ENCODE assay signal across 25 cellular contexts in the genomic region with DNA sequence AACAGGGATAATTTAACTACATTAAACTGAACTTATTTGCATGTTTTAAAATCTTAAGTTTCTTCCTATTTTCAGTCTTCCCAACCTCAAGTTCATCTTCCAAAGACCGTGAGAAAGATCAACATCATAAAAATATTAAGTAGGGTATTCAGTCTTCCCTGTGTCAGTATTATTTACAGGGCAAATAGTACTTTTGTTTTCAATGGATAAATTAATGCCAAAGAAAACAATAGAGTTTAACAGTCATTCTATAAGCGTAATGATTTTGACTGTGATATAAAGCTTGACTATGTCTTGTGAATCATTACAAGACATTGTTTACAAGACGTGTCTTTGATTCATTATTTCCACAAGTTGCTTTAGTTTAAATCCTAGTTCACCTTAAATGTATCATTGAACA. TPM values are rescaled to one million over a fixed set of nuclear protein-coding genes. Genes with fewer than 3 reads are reported as not detected.
"Had no signal": no experiment of that assay in that cellular context is flagged by ENCODE, and none has a peak within 500 bp of the region (broad histone marks: within the 10 kb centered on the region; RNA-seq: fewer than 3 reads in every experiment).

No MANE protein-coding gene starts in this region.

- DNase-seq: activated B cell treated with CpG ODN at 0.5 μM for 24 hours; activated CD4-positive, alpha-beta memory T cell treated with anti-CD3 and anti-CD28 coated beads, Interleukin-2, amount 10 ng/mL, durations not matched to agents 7 days and 5 days; activated CD4-positive, alpha-beta T cell treated with anti-CD3 and anti-CD28 coated beads, Interleukin-2, amount 10 ng/mL, durations not matched to agents 7 days and 5 days; activated gamma-delta T cell; activated naive CD4-positive, alpha-beta T cell treated with anti-CD3 and anti-CD28 coated beads for 36 hours; activated T-cell treated with anti-CD3 and anti-CD28 coated beads for 4 hours; activated T-cell treated with anti-CD3 and anti-CD28 coated beads, Interleukin-2, amount 50 U/mL, for 48 hours; amygdala; brain microvascular endothelial cell; cerebellar nuclear complex; Karpas-422; NCI-H1105 treated with DMSO at 0.1 percent for 48 hours; NCI-H1436 treated with DMSO at 0.1 percent for 48 hours; NCI-H187; NCI-H2081; NCI-H510A treated with DMSO at 0.1 percent for 48 hours; NCI-H69; SHP77; T-cell; T-helper 2 cell; T1000 had no signal

- H3K27me3 ChIP-seq: brain microvascular endothelial cell had no signal

- H3K27ac Mint-ChIP-seq: activated B cell treated with CpG ODN at 0.5 μM for 24 hours; activated CD4-positive, alpha-beta memory T cell treated with anti-CD3 and anti-CD28 coated beads, Interleukin-2, amount 10 ng/mL, durations not matched to agents 7 days and 5 days; activated CD4-positive, alpha-beta T cell treated with anti-CD3 and anti-CD28 coated beads, Interleukin-2, amount 10 ng/mL, durations not matched to agents 7 days and 5 days; activated naive CD4-positive, alpha-beta T cell treated with anti-CD3 and anti-CD28 coated beads for 36 hours; activated naive CD8-positive, alpha-beta T cell; activated T-helper 17 cell treated with anti-CD3 and anti-CD28 coated beads, Interleukin-2, amount 50 U/mL, for 72 hours; T-cell had no signal

- H3K4me1 Mint-ChIP-seq: activated B cell treated with CpG ODN at 0.5 μM for 24 hours; activated CD4-positive, alpha-beta memory T cell treated with anti-CD3 and anti-CD28 coated beads, Interleukin-2, amount 10 ng/mL, durations not matched to agents 7 days and 5 days; activated CD4-positive, alpha-beta T cell treated with anti-CD3 and anti-CD28 coated beads, Interleukin-2, amount 10 ng/mL, durations not matched to agents 7 days and 5 days; activated T-helper 17 cell treated with anti-CD3 and anti-CD28 coated beads, Interleukin-2, amount 50 U/mL, for 72 hours; T-cell had no signal

- H3K27me3 Mint-ChIP-seq: activated B cell treated with CpG ODN at 0.5 μM for 24 hours; activated CD4-positive, alpha-beta memory T cell treated with anti-CD3 and anti-CD28 coated beads, Interleukin-2, amount 10 ng/mL, durations not matched to agents 7 days and 5 days; activated CD4-positive, alpha-beta T cell treated with anti-CD3 and anti-CD28 coated beads, Interleukin-2, amount 10 ng/mL, durations not matched to agents 7 days and 5 days; activated naive CD8-positive, alpha-beta T cell; activated T-helper 17 cell treated with anti-CD3 and anti-CD28 coated beads, Interleukin-2, amount 50 U/mL, for 72 hours; T-cell had no signal

- ATAC-seq: activated T-helper 17 cell treated with anti-CD3 and anti-CD28 coated beads, Interleukin-2, amount 50 U/mL, for 72 hours; T-cell had no signal

- H3K36me3 Mint-ChIP-seq: activated naive CD8-positive, alpha-beta T cell; T-cell had no signal

- H3K36me3 ChIP-seq: brain microvascular endothelial cell had no signal

- H3K27ac ChIP-seq: brain microvascular endothelial cell had no signal

- H3K4me3 Mint-ChIP-seq: activated B cell treated with CpG ODN at 0.5 μM for 24 hours; activated CD4-positive, alpha-beta memory T cell treated with anti-CD3 and anti-CD28 coated beads, Interleukin-2, amount 10 ng/mL, durations not matched to agents 7 days and 5 days; activated CD4-positive, alpha-beta T cell treated with anti-CD3 and anti-CD28 coated beads, Interleukin-2, amount 10 ng/mL, durations not matched to agents 7 days and 5 days; activated naive CD4-positive, alpha-beta T cell treated with anti-CD3 and anti-CD28 coated beads for 36 hours; activated naive CD8-positive, alpha-beta T cell; activated T-helper 17 cell treated with anti-CD3 and anti-CD28 coated beads, Interleukin-2, amount 50 U/mL, for 72 hours; T-cell had no signal

RNA-seq across cellular contexts. Expression of gene NRXN1, which starts 48.0 kb away (rescaled TPM):
- total RNA-seq: activated B cell treated with CpG ODN at 0.5 μM for 24 hours; activated CD4-positive, alpha-beta memory T cell treated with anti-CD3 and anti-CD28 coated beads, Interleukin-2, amount 10 ng/mL, durations not matched to agents 7 days and 5 days; activated CD4-positive, alpha-beta T cell treated with anti-CD3 and anti-CD28 coated beads, Interleukin-2, amount 10 ng/mL, durations not matched to agents 7 days and 5 days; activated CD8-positive, alpha-beta memory T cell treated with anti-CD3 and anti-CD28 coated beads for 36 hours; activated naive CD4-positive, alpha-beta T cell treated with anti-CD3 and anti-CD28 coated beads for 36 hours; activated T-helper 17 cell treated with anti-CD3 and anti-CD28 coated beads, Interleukin-2, amount 50 U/mL, for 72 hours; SK-MEL-5; T-cell had no signal
